23 cellular contexts compared by ENCODE assay signal in genomic region chr15:41503669-41504010, GRCh38. TPM values are rescaled to one million over a fixed set of nuclear protein-coding genes. Genes with fewer than 3 reads are reported as not detected.
DNase-seq lines count a peak whose midpoint lies in the region; ATAC-seq and TF ChIP-seq lines count a peak whose summit lies in the region.
"Had no signal": no experiment of that assay in that cellular context is flagged by ENCODE, and none has a peak within 500 bp of the region (broad histone marks: within the 10 kb centered on the region; RNA-seq: fewer than 3 reads in every experiment).

No MANE protein-coding gene starts in this region.

- no peaks in the 10 kb centered on the region for H3K79me2 ChIP-seq in mammary epithelial cell (ENCODE audit: insufficient read depth, low read length)

- dilution Hi-C loops in mammary epithelial cell (cut with HindIII; ENCODE audit: low sequenced_read_pairs), result no loop called here

- H3K27ac Mint-ChIP-seq in MCF 10A (ENCODE audit: low read depth, unreplicated experiment) (no peak overlapping the region), naive B cell (no peak overlapping the region)
- H3K27ac Mint-ChIP-seq in activated T-helper 17 cell treated with anti-CD3 and anti-CD28 coated beads, Interleukin-2, amount 50 U/mL, for 72 hours, result no peak overlapping the region
- H3K27ac Mint-ChIP-seq: activated T-helper 2 cell treated with anti-CD3 and anti-CD28 coated beads, Interferon-gamma antibody, Interleukin-2, Interleukin-4, amounts not matched to agents 10 μg/mL and 5 μg/mL and 100 μg/mL, durations not matched to agents 14 hours and 24 hours and 36 hours had no signal

- in situ Hi-C loops in mammary epithelial cell (cut with MboI; ENCODE audit: low sequenced_read_pairs in 2 of 2), result no loop called here

- intact Hi-C loops in MCF 10A (cut with micrococcal nuclease), result no loop called here
- intact Hi-C loops in mammary epithelial cell (cut with micrococcal nuclease), result no loop called here
- intact Hi-C loops in aorta (cut with DNase I), result no loop called here

- H3K4me2 ChIP-seq in mammary epithelial cell (ENCODE audit: insufficient read depth, low read depth, low read length), result no peak overlapping the region

- H3K9me3 Mint-ChIP-seq in MCF 10A (ENCODE audit: unreplicated experiment) (no peaks in the 10 kb centered on the region), naive B cell (no peaks in the 10 kb centered on the region)
- no peaks in the 10 kb centered on the region for H3K9me3 Mint-ChIP-seq in activated T-helper 17 cell treated with anti-CD3 and anti-CD28 coated beads, Interleukin-2, amount 50 U/mL, for 72 hours
- H3K9me3 Mint-ChIP-seq: activated T-helper 2 cell treated with anti-CD3 and anti-CD28 coated beads, Interferon-gamma antibody, Interleukin-2, Interleukin-4, amounts not matched to agents 10 μg/mL and 5 μg/mL and 100 μg/mL, durations not matched to agents 14 hours and 24 hours and 36 hours; stimulated activated naive CD8-positive, alpha-beta T cell treated with anti-CD3 and anti-CD28 coated beads, Interleukin-15, amount 100 ng/mL, for 72 hours had no signal

- no peaks in the 10 kb centered on the region for H4K20me1 ChIP-seq in mammary epithelial cell (ENCODE audit: insufficient read depth, low read length)

- H3K27me3 Mint-ChIP-seq in MCF 10A (ENCODE audit: insufficient read depth, unreplicated experiment) (no peaks in the 10 kb centered on the region), naive B cell (peaks cover 21 to 53% (median 23%) of the 10 kb centered on the region in 3 donors)
- H3K27me3 Mint-ChIP-seq in activated T-helper 17 cell treated with anti-CD3 and anti-CD28 coated beads, Interleukin-2, amount 50 U/mL, for 72 hours, result peaks cover 4% of the 10 kb centered on the region

- H3K4me3 Mint-ChIP-seq in MCF 10A (ENCODE audit: unreplicated experiment), result no peak overlapping the region
- H3K4me3 Mint-ChIP-seq in activated T-helper 17 cell treated with anti-CD3 and anti-CD28 coated beads, Interleukin-2, amount 50 U/mL, for 72 hours, result peak overlapping the region; percentile 8
- peak overlapping the region; percentile 63 to 89 (median 81) for H3K4me3 Mint-ChIP-seq in naive B cell

- H3K36me3 ChIP-seq in mammary epithelial cell (ENCODE audit: insufficient read depth, low read length) (no peaks in the 10 kb centered on the region), aorta (ENCODE audit: control insufficient read depth in 1 of 2, insufficient read depth in 2 of 2, low read length in 1 of 2) (no peaks in the 10 kb centered on the region)
- H3K36me3 ChIP-seq: ovary, upper lobe of right lung had no signal

- H3K4me1 ChIP-seq in mammary epithelial cell (ENCODE audit: insufficient read depth, low read length), result peaks cover 26% of the 10 kb centered on the region
- no peaks in the 10 kb centered on the region for H3K4me1 ChIP-seq in aorta (ENCODE audit: control insufficient read depth in 1 of 2, insufficient read depth in 2 of 2, low read length in 2 of 2)

- H3K4me1 Mint-ChIP-seq in MCF 10A (ENCODE audit: insufficient read depth, unreplicated experiment) (peaks cover 7% of the 10 kb centered on the region), naive B cell (peaks cover 29 to 40% (median 30%) of the 10 kb centered on the region in 3 donors)
- H3K4me1 Mint-ChIP-seq in activated T-helper 17 cell treated with anti-CD3 and anti-CD28 coated beads, Interleukin-2, amount 50 U/mL, for 72 hours, result no peaks in the 10 kb centered on the region

- BruUV-seq in MCF 10A (replicated peaks; lab: Mats Ljungman, UMichigan) (no TSS peak), mammary epithelial cell (replicated peaks; lab: Mats Ljungman, UMichigan) (no TSS peak)

- H3K27me3 ChIP-seq in mammary epithelial cell (ENCODE audit: insufficient read depth, low read length) (peaks cover 20% of the 10 kb centered on the region), aorta (ENCODE audit: control insufficient read depth in 1 of 2, insufficient read depth in 2 of 2, low read length in 1 of 2) (no peaks in the 10 kb centered on the region)

- no peak overlapping the region for H2AFZ ChIP-seq in mammary epithelial cell (ENCODE audit: low read depth, low read length)

- ATAC-seq in activated T-helper 17 cell treated with anti-CD3 and anti-CD28 coated beads, Interleukin-2, amount 50 U/mL, for 72 hours (replicated peaks), result no peak
- ATAC-seq in naive B cell (ENCODE audit: low read depth in 2 of 2), result no peak
- ATAC-seq in GM19467 (IDR thresholded peaks at IDR 0.05; ENCODE audit: unreplicated experiment), result no peak
- ATAC-seq in aorta (ENCODE audit: low FRiP score), result no peak
- ATAC-seq: Right ventricle myocardium inferior; sciatic nerve; stimulated activated naive CD8-positive, alpha-beta T cell treated with anti-CD3 and anti-CD28 coated beads, Interleukin-15, amount 100 ng/mL, for 72 hours had no signal

- POLR2A ChIA-PET in MCF 10A (lab: Yijun Ruan, JAX), result interaction anchor here (0.6 kb wide), 3 partner anchors 39 to 1937 kb away, joined by 3 to 4 read pairs (median 3); no protein-coding TSS in a partner anchor

- H3K9me3 ChIP-seq in mammary epithelial cell (replicated peaks; ENCODE audit: insufficient read depth, low read length), result no peaks in the 10 kb centered on the region
- H3K9me3 ChIP-seq in aorta (ENCODE audit: control insufficient read depth, low read length), result no peaks in the 10 kb centered on the region
- H3K9me3 ChIP-seq: ovary, upper lobe of right lung had no signal

- no peak overlapping the region for H3K27ac ChIP-seq in mammary epithelial cell (ENCODE audit: insufficient read depth, low read depth, low read length)
- H3K27ac ChIP-seq in aorta (ENCODE audit: low read depth in 1 of 2, low read length in 2 of 2), result no peak overlapping the region
- H3K27ac ChIP-seq: HL-60, ovary, upper lobe of right lung had no signal

- TF ChIP-seq CTCF in MCF 10A (IDR thresholded peaks at IDR 0.05; ENCODE audit: unreplicated experiment) (no peak), mammary epithelial cell (conservative IDR thresholded peaks at IDR 0.05 in 1 of 2, IDR thresholded peaks at IDR 0.05 in 1 of 2; ENCODE audit: extremely low read depth in 1 of 2, insufficient read depth in 1 of 2, low read depth in 1 of 2, low read length in 2 of 2) (no peak), GM20000 (IDR thresholded peaks at IDR 0.05; ENCODE audit: extremely low read depth, missing control alignments) (no peak)

- H3K9ac ChIP-seq in mammary epithelial cell (ENCODE audit: insufficient read depth, low read length), result no peak overlapping the region

- no peaks in the 10 kb centered on the region for H3K36me3 Mint-ChIP-seq in MCF 10A (ENCODE audit: insufficient read depth, unreplicated experiment)
- no peaks in the 10 kb centered on the region for H3K36me3 Mint-ChIP-seq in activated T-helper 17 cell treated with anti-CD3 and anti-CD28 coated beads, Interleukin-2, amount 50 U/mL, for 72 hours (ENCODE audit: low read depth)
- H3K36me3 Mint-ChIP-seq in naive B cell, result no peaks in the 10 kb centered on the region

- CTCF ChIA-PET in MCF 10A (lab: Yijun Ruan, JAX), result no interaction called here
- CTCF ChIA-PET in mammary epithelial cell (lab: Charles Lee; ENCODE audit: low non-redundant PET), result no interaction called here

- H3K4me3 ChIP-seq in mammary epithelial cell (replicated peaks in 1 of 3; ENCODE audit: insufficient read depth in 1 of 3, low read depth in 2 of 3, low read length in 3 of 3) (no peak overlapping the region), aorta (ENCODE audit: low read length in 2 of 2) (no peak overlapping the region)
- H3K4me3 ChIP-seq: ovary, upper lobe of right lung had no signal

- 17% methylated on average over 5 of the region's 5 CpGs for WGBS in mammary epithelial cell (ENCODE audit: low coverage, missing lambda C conversion rate)
- WGBS in aorta, 2 donors, result 73 to 75% methylated on average over 5 of the region's 5 CpGs

- DNase-seq in MCF 10A (ENCODE audit: unreplicated experiment) (peak; percentile 61), mammary epithelial cell (no peak), naive B cell (no peak), GM20000 (ENCODE audit: low spot score) (no peak), aorta (no peak), COLO668 (lab: John Stamatoyannopoulos, UW; ENCODE audit: unreplicated experiment) (no peak)
- DNase-seq: activated CD4-positive, CD25-positive, alpha-beta regulatory T cell; COR-L47; foreskin fibroblast; midbrain; NCI-H1048; NCI-H2081; NCI-H510A; ovary; stimulated activated naive CD8-positive, alpha-beta T cell treated with anti-CD3 and anti-CD28 coated beads, Interleukin-15, amount 100 ng/mL, for 72 hours; T-helper 2 cell; upper lobe of right lung had no signal

RNA-seq across cellular contexts. Expression of gene ITPKA, which starts 10.0 kb away (rescaled TPM):
- total RNA-seq in MCF 10A (2022) (13.5 and 23.4 TPM in 2 replicates), mammary epithelial cell (under 1 TPM in 1 of 2 donors, not detected in 1; 0.92 TPM), aorta (under 1 TPM; 0.29 to 0.33 TPM)
- polyA plus RNA-seq in mammary epithelial cell (0.63 TPM), naive B cell (ENCODE audit: low read depth in 6 of 6) (not detected), aorta (1 to 10 TPM in 1 of 2 donors, under 1 TPM in 1; 0.43 to 8.1 TPM)
- not detected for polyA minus RNA-seq in mammary epithelial cell
- total RNA-seq in activated T-helper 17 cell treated with anti-CD3 and anti-CD28 coated beads, Interleukin-2, amount 50 U/mL, for 72 hours, result 1 to 10 TPM; 3.5 to 5.5 TPM
- total RNA-seq: sciatic nerve had no signal

RNA-seq across cellular contexts. Expression of gene LTK, which starts 10.0 kb away (rescaled TPM):
- 0.17 TPM in 1 of 2 replicates, not detected in the other for total RNA-seq in MCF 10A (2022)
- not detected for total RNA-seq in mammary epithelial cell
- not detected for polyA plus RNA-seq in mammary epithelial cell
- polyA minus RNA-seq in mammary epithelial cell, result not detected
- total RNA-seq in activated T-helper 17 cell treated with anti-CD3 and anti-CD28 coated beads, Interleukin-2, amount 50 U/mL, for 72 hours, result 1 to 10 TPM; 1.9 to 2.8 TPM
- under 1 TPM in 1 of 6 donors, not detected in 5; 0.35 TPM for polyA plus RNA-seq in naive B cell (ENCODE audit: low read depth in 6 of 6)
- 1 to 10 TPM in 1 of 2 donors, under 1 TPM in 1; 0.19 to 1.1 TPM for total RNA-seq in aorta
- 1 to 10 TPM in 1 of 2 donors, under 1 TPM in 1; 0.38 to 1.9 TPM for polyA plus RNA-seq in aorta

RNA-seq across cellular contexts. Expression of gene RPAP1, which starts 40.4 kb away (rescaled TPM):
- total RNA-seq in MCF 10A (2022), result 37.5 and 45.1 TPM in 2 replicates
- 10 to 100 TPM; 11.2 to 35.5 TPM for total RNA-seq in mammary epithelial cell
- 11.4 TPM for polyA plus RNA-seq in mammary epithelial cell
- 44.3 TPM for polyA minus RNA-seq in mammary epithelial cell
- total RNA-seq in activated T-helper 17 cell treated with anti-CD3 and anti-CD28 coated beads, Interleukin-2, amount 50 U/mL, for 72 hours, result 10 to 100 TPM; 51.2 to 70.0 TPM
- polyA plus RNA-seq in naive B cell (ENCODE audit: low read depth in 6 of 6), result 10 to 100 TPM in 4 of 6 donors, 1 to 10 TPM in 2; 6.9 to 18.0 (median 11.4) TPM
- total RNA-seq in aorta, result 10 to 100 TPM; 19.9 to 27.5 TPM
- 1 to 10 TPM; 7.5 to 8.6 TPM for polyA plus RNA-seq in aorta

RNA-seq across cellular contexts. Expression of gene TYRO3, which starts 55.4 kb away (rescaled TPM):
- total RNA-seq in MCF 10A (2022) (9.7 and 12.3 TPM in 2 replicates), mammary epithelial cell (10 to 100 TPM in 1 of 2 donors, 1 to 10 TPM in 1; 3.5 to 17.0 TPM), aorta (1 to 10 TPM; 6.0 to 9.8 TPM)
- polyA plus RNA-seq in mammary epithelial cell (13.2 TPM), naive B cell (ENCODE audit: low read depth in 6 of 6) (not detected), aorta (1 to 10 TPM; 3.4 to 4.5 TPM)
- polyA minus RNA-seq in mammary epithelial cell, result 50.7 TPM
- 1 to 10 TPM; 1.7 to 2.7 TPM for total RNA-seq in activated T-helper 17 cell treated with anti-CD3 and anti-CD28 coated beads, Interleukin-2, amount 50 U/mL, for 72 hours
